In genomic region chr15:100902436-100903190, GRCh38 we compare ENCODE assay signal across 9 cellular contexts. TPM values are rescaled to one million over a fixed set of nuclear protein-coding genes. Genes with fewer than 3 reads are reported as not detected.
A peak's percentile ranks its signal among the peaks of the same experiment; 100 is the strongest.
DNase-seq lines count a peak whose midpoint lies in the region; ATAC-seq and TF ChIP-seq lines count a peak whose summit lies in the region.
"Had no signal": no experiment of that assay in that cellular context is flagged by ENCODE, and none has a peak within 500 bp of the region (broad histone marks: within the 10 kb centered on the region; RNA-seq: fewer than 3 reads in every experiment).

No MANE protein-coding gene starts in this region.

- CTCF ChIA-PET in A673 (lab: Charles Lee), result interaction anchor here (0.6 kb wide), 1 partner anchor 16 kb away, joined by 3 read pairs; no protein-coding TSS in a partner anchor

- BruUV-seq in A673 (replicated peaks; lab: Mats Ljungman, UMichigan), result no TSS peak

- intact Hi-C loops in A673 (cut with micrococcal nuclease; ENCODE audit: unreplicated experiment), result no loop called here
- intact Hi-C loops in lower lobe of right lung (cut with DNase I), result no loop called here
- intact Hi-C loops in transverse colon (cut with DNase I; ENCODE audit: low total_unique reads), result no loop called here

- peak; percentile 52 for TF ChIP-seq EP300 in transverse colon (IDR thresholded peaks at IDR 0.05; ENCODE audit: low read depth)

- TF ChIP-seq POLR2A in transverse colon (IDR thresholded peaks at IDR 0.05), result no peak

- DNase-seq in A673 (ENCODE audit: low spot score) (peak; percentile 78), NCI-H2029 (lab: John Stamatoyannopoulos, UW) (peak; percentile 65), cerebellar cortex (ENCODE audit: low spot score) (peak; percentile 96), lower lobe of right lung (peak; percentile 80), transverse colon (peak; percentile 83)

- peak; percentile 93 to 96 for ATAC-seq in lower lobe of right lung
- no peak for ATAC-seq in HG03025 (IDR thresholded peaks at IDR 0.05; ENCODE audit: low FRiP score, unreplicated experiment)
- no peak for ATAC-seq in GM18870 (IDR thresholded peaks at IDR 0.05; ENCODE audit: unreplicated experiment)
- ATAC-seq in HG02938 (IDR thresholded peaks at IDR 0.05; ENCODE audit: unreplicated experiment), result no peak

- H3K27ac ChIP-seq in A673 (ENCODE audit: low read depth, low read length, poor library complexity, severe bottlenecking) (peak overlapping the region; percentile 83), lower lobe of right lung (peak overlapping the region; percentile 77), transverse colon (peak overlapping the region; percentile 80 to 90 (median 85))

- 0 out of 2 replicates have a peak, but pooled peaks have one; percentile 16 for TF ChIP-seq CTCF in A673 (conservative IDR thresholded peaks at IDR 0.05; ENCODE audit: low read depth, low read length)
- no peak for TF ChIP-seq CTCF in lower lobe of right lung (IDR thresholded peaks at IDR 0.05)
- TF ChIP-seq CTCF in transverse colon (IDR thresholded peaks at IDR 0.05), result no peak

- in situ Hi-C loops in transverse colon (cut with MboI; ENCODE audit: low pct_ligation_motif_present in 1 of 4, low pct_unique_long_range_greater_than_20kb in 1 of 4, low sequenced_read_pairs in 3 of 4), result loop anchor here (25.0 kb wide), 2 partner anchors 110 to 360 kb away; partner anchors contain the start of gene CHSY1 (in 4 of the 4)

- H3K9me3 ChIP-seq in A673 (ENCODE audit: low read depth, low read length, poor library complexity, severe bottlenecking) (no peaks in the 10 kb centered on the region), lower lobe of right lung (no peaks in the 10 kb centered on the region), transverse colon (no peaks in the 10 kb centered on the region)

- POLR2A ChIA-PET in A673 (lab: Charles Lee; ENCODE audit: low non-redundant PET), result no interaction called here

- H3K4me1 ChIP-seq in A673 (ENCODE audit: insufficient read depth, low read length, poor library complexity, severe bottlenecking) (peaks cover 38% of the 10 kb centered on the region), lower lobe of right lung (peaks cover 22% of the 10 kb centered on the region), transverse colon (peaks cover 17 to 50% (median 29%) of the 10 kb centered on the region in 4 donors)

- WGBS in transverse colon (ENCODE audit: low coverage in 1 of 2), 2 donors, result 30 to 39% methylated on average over 5 to 22 of the region's 22 CpGs

- H3K4me3 ChIP-seq in A673 (ENCODE audit: low read depth, low read length, poor library complexity, severe bottlenecking), result no peak overlapping the region
- H3K4me3 ChIP-seq in lower lobe of right lung, result peak overlapping the region; percentile 34
- peak overlapping the region in 3 of 4 donors; percentile 4 to 32 (median 5) for H3K4me3 ChIP-seq in transverse colon

- no peaks in the 10 kb centered on the region for H3K27me3 ChIP-seq in A673 (replicated peaks; ENCODE audit: insufficient read depth, low read depth, low read length, poor library complexity)
- H3K27me3 ChIP-seq in lower lobe of right lung (ENCODE audit: low read depth), result peaks cover 3% of the 10 kb centered on the region
- no peaks in the 10 kb centered on the region for H3K27me3 ChIP-seq in transverse colon

- H3K36me3 ChIP-seq in A673 (ENCODE audit: insufficient read depth, low read length, poor library complexity, severe bottlenecking) (no peaks in the 10 kb centered on the region), lower lobe of right lung (no peaks in the 10 kb centered on the region), transverse colon (no peaks in the 10 kb centered on the region)

RNA-seq across cellular contexts. Expression of gene LRRK1, which starts 16.5 kb away (rescaled TPM):
- total RNA-seq in A673 (2021), result 7.7 TPM in 2 replicates
- 24.3 TPM for total RNA-seq in lower lobe of right lung
- 100 to 1,000 TPM in 2 of 4 donors, 10 to 100 TPM in 2; 52.7 to 107 (median 82.7) TPM for total RNA-seq in transverse colon

RNA-seq across cellular contexts. Expression of gene ALDH1A3, which starts 23.0 kb away (rescaled TPM):
- total RNA-seq in A673 (2021) (0.19 and 0.50 TPM in 2 replicates), lower lobe of right lung (9.7 TPM), transverse colon (10 to 100 TPM in 3 of 4 donors, 1 to 10 TPM in 1; 6.7 to 39.4 (median 17.9) TPM)
- total RNA-seq: T-helper 1 cell treated with Interleukin-12 subunit alpha and Interleukin-12 subunit beta and Interleukin-4 antibody, amounts not matched to agents 30 ng/mL and 1 ng/mL, for 36 hours had no signal

Comparison
In these comparisons a context has a peak if more than half of its experiments do, and no peak if none do; other contexts are left out.
1. ATAC-seq: peak in lower lobe of right lung (2 of 2); none in HG03025 (single experiment), GM18870 (single experiment) and HG02938 (single experiment).
2. Peak in every context shown above with its lines, with median percentiles within 50 percentile points of each other: DNase-seq and H3K27ac ChIP-seq.